ENCODE assay signal across 1 cellular context in the genomic region with DNA sequence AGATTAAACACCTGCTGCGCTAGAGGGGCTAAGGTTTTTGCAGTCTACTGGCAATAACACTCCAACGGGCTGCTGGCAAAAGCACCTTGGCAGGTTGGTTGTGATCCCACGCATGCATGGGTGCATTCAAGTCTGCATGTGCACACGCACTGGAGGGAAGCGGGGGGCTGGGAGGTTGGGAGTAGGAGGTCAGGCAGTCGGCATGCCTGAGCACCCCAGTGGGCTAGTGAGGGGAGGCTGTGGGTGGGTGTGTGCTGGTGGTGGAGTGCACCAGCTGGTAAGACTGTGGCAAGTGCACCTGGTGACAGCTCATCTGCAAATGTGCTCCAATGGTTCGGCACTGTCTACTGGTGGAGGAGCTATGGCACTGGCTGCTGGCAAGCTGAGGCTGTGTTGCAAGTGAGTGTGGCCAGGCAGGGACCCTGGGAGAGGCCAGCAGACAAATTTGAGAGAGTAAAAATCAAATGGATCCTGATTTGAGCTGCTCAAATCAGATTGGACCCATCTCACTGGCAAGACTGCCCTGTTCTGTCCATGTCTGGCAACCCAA.
TF ChIP-seq lines count a peak whose summit lies in the region.

No MANE protein-coding gene starts in this region.

TF ChIP-seq in SK-N-SH, 30 proteins besides CTCF, POLR2A, EP300 and RAD21:
- TF ChIP-seq ELF1 (IDR thresholded peaks at IDR 0.05) (no peak), TCF12 (IDR thresholded peaks at IDR 0.05) (no peak), SMC3 (IDR thresholded peaks at IDR 0.05; ENCODE audit: low read depth, low read length) (no peak), TAF1 (IDR thresholded peaks at IDR 0.05; ENCODE audit: borderline replicate concordance, low read depth, low read length) (no peak), RXRA (IDR thresholded peaks at IDR 0.05; ENCODE audit: borderline replicate concordance, low read depth) (no peak), MEF2A (IDR thresholded peaks at IDR 0.05; ENCODE audit: borderline replicate concordance, low read depth) (no peak), FOXJ3 (CRISPR knock-in tag; IDR thresholded peaks at IDR 0.05) (no peak), JUND (IDR thresholded peaks at IDR 0.05) (no peak), RFX5 (IDR thresholded peaks at IDR 0.05; ENCODE audit: low read length) (no peak), FOXM1 (IDR thresholded peaks at IDR 0.05; ENCODE audit: low read depth) (no peak), CHD2 (IDR thresholded peaks at IDR 0.05; ENCODE audit: low read length, partially characterized antibody) (no peak), NRF1 (IDR thresholded peaks at IDR 0.05; ENCODE audit: low read depth, low read length) (no peak)
- TF ChIP-seq, protein P1, sequence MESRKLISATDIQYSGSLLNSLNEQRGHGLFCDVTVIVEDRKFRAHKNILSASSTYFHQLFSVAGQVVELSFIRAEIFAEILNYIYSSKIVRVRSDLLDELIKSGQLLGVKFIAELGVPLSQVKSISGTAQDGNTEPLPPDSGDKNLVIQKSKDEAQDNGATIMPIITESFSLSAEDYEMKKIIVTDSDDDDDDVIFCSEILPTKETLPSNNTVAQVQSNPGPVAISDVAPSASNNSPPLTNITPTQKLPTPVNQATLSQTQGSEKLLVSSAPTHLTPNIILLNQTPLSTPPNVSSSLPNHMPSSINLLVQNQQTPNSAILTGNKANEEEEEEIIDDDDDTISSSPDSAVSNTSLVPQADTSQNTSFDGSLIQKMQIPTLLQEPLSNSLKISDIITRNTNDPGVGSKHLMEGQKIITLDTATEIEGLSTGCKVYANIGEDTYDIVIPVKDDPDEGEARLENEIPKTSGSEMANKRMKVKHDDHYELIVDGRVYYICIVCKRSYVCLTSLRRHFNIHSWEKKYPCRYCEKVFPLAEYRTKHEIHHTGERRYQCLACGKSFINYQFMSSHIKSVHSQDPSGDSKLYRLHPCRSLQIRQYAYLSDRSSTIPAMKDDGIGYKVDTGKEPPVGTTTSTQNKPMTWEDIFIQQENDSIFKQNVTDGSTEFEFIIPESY (IDR thresholded peaks at IDR 0.05; ENCODE audit: borderline replicate concordance, low read depth): no peak
- TF ChIP-seq, protein P2, sequence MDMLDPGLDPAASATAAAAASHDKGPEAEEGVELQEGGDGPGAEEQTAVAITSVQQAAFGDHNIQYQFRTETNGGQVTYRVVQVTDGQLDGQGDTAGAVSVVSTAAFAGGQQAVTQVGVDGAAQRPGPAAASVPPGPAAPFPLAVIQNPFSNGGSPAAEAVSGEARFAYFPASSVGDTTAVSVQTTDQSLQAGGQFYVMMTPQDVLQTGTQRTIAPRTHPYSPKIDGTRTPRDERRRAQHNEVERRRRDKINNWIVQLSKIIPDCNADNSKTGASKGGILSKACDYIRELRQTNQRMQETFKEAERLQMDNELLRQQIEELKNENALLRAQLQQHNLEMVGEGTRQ (IDR thresholded peaks at IDR 0.05; ENCODE audit: borderline replicate concordance, low read depth, low read length): no peak
- TF ChIP-seq, protein P3, sequence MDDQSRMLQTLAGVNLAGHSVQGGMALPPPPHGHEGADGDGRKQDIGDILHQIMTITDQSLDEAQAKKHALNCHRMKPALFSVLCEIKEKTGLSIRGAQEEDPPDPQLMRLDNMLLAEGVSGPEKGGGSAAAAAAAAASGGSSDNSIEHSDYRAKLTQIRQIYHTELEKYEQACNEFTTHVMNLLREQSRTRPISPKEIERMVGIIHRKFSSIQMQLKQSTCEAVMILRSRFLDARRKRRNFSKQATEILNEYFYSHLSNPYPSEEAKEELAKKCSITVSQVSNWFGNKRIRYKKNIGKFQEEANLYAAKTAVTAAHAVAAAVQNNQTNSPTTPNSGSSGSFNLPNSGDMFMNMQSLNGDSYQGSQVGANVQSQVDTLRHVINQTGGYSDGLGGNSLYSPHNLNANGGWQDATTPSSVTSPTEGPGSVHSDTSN (IDR thresholded peaks at IDR 0.05): no peak
- TF ChIP-seq, protein P4, sequence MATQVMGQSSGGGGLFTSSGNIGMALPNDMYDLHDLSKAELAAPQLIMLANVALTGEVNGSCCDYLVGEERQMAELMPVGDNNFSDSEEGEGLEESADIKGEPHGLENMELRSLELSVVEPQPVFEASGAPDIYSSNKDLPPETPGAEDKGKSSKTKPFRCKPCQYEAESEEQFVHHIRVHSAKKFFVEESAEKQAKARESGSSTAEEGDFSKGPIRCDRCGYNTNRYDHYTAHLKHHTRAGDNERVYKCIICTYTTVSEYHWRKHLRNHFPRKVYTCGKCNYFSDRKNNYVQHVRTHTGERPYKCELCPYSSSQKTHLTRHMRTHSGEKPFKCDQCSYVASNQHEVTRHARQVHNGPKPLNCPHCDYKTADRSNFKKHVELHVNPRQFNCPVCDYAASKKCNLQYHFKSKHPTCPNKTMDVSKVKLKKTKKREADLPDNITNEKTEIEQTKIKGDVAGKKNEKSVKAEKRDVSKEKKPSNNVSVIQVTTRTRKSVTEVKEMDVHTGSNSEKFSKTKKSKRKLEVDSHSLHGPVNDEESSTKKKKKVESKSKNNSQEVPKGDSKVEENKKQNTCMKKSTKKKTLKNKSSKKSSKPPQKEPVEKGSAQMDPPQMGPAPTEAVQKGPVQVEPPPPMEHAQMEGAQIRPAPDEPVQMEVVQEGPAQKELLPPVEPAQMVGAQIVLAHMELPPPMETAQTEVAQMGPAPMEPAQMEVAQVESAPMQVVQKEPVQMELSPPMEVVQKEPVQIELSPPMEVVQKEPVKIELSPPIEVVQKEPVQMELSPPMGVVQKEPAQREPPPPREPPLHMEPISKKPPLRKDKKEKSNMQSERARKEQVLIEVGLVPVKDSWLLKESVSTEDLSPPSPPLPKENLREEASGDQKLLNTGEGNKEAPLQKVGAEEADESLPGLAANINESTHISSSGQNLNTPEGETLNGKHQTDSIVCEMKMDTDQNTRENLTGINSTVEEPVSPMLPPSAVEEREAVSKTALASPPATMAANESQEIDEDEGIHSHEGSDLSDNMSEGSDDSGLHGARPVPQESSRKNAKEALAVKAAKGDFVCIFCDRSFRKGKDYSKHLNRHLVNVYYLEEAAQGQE (IDR thresholded peaks at IDR 0.05; ENCODE audit: low read depth, low read length): no peak
- TF ChIP-seq, protein P5, sequence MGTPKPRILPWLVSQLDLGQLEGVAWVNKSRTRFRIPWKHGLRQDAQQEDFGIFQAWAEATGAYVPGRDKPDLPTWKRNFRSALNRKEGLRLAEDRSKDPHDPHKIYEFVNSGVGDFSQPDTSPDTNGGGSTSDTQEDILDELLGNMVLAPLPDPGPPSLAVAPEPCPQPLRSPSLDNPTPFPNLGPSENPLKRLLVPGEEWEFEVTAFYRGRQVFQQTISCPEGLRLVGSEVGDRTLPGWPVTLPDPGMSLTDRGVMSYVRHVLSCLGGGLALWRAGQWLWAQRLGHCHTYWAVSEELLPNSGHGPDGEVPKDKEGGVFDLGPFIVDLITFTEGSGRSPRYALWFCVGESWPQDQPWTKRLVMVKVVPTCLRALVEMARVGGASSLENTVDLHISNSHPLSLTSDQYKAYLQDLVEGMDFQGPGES (IDR thresholded peaks at IDR 0.05; ENCODE audit: low read depth, low read length): no peak
- TF ChIP-seq, protein P6, sequence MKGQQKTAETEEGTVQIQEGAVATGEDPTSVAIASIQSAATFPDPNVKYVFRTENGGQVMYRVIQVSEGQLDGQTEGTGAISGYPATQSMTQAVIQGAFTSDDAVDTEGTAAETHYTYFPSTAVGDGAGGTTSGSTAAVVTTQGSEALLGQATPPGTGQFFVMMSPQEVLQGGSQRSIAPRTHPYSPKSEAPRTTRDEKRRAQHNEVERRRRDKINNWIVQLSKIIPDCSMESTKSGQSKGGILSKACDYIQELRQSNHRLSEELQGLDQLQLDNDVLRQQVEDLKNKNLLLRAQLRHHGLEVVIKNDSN (IDR thresholded peaks at IDR 0.05; ENCODE audit: borderline replicate concordance, low read depth): no peak
